23 cellular contexts compared by ENCODE assay signal in genomic region chr10:124369066-124369465, GRCh38. TPM values are rescaled to one million over a fixed set of nuclear protein-coding genes. Genes with fewer than 3 reads are reported as not detected.
A peak's percentile ranks its signal among the peaks of the same experiment; 100 is the strongest.
DNase-seq lines count a peak whose midpoint lies in the region; TF ChIP-seq lines count a peak whose summit lies in the region.
"Had no signal": no experiment of that assay in that cellular context is flagged by ENCODE, and none has a peak within 500 bp of the region (broad histone marks: within the 10 kb centered on the region; RNA-seq: fewer than 3 reads in every experiment).

No MANE protein-coding gene starts in this region.

- H3K36me3 Mint-ChIP-seq in CD14-positive monocyte: peaks cover 0 to 7% of the 10 kb centered on the region in 2 donors
- H3K36me3 Mint-ChIP-seq: CD4-positive, alpha-beta memory T cell; CD4-positive, CD25-positive, alpha-beta regulatory T cell; CD8-positive, alpha-beta memory T cell had no signal

- peaks cover 15% of the 10 kb centered on the region for H3K9me3 ChIP-seq in BLaER1
- no peaks in the 10 kb centered on the region for H3K9me3 ChIP-seq in osteoblast (ENCODE audit: low read depth, low read length)
- H3K9me3 ChIP-seq: A549 had no signal

- TF ChIP-seq CTCF in CD14-positive monocyte (IDR thresholded peaks at IDR 0.05): no peak
- no peak for TF ChIP-seq CTCF in osteoblast (IDR thresholded peaks at IDR 0.05; ENCODE audit: extremely low read depth, low read depth, low read length)

- no peaks in the 10 kb centered on the region for H3K79me2 ChIP-seq in osteoblast (ENCODE audit: insufficient read depth, low read length)

- H3K9me3 Mint-ChIP-seq in CD14-positive monocyte: peaks cover 2 to 10% (median 6%) of the 10 kb centered on the region in 7 donors
- H3K9me3 Mint-ChIP-seq: CD8-positive, alpha-beta memory T cell had no signal

- H3K27me3 Mint-ChIP-seq in CD14-positive monocyte (ENCODE audit: low read depth in 3 of 3): peaks cover 17 to 24% (median 21%) of the 10 kb centered on the region in 3 donors

- H3K36me3 ChIP-seq in BLaER1 (no peaks in the 10 kb centered on the region), osteoblast (ENCODE audit: insufficient read depth, low read length) (no peaks in the 10 kb centered on the region)

- H3K4me3 ChIP-seq in BLaER1: no peak overlapping the region
- H3K4me3 ChIP-seq in osteoblast (ENCODE audit: insufficient read depth, low read length): no peak overlapping the region
- H3K4me3 ChIP-seq: A549, GM12878 had no signal

- DNase-seq in CD14-positive monocyte (ENCODE audit: low spot score): peak; percentile 25
- peak; percentile 71 for DNase-seq in osteoblast (ENCODE audit: insufficient read length, low spot score, missing footprints)
- no peak for DNase-seq in H4 (ENCODE audit: low spot score)
- DNase-seq in NCI-H524 (lab: John Stamatoyannopoulos, UW): no peak
- no peak for DNase-seq in NCI-H345 (lab: John Stamatoyannopoulos, UW)
- DNase-seq: AML-193; CD4-positive, alpha-beta memory T cell; CD4-positive, CD25-positive, alpha-beta regulatory T cell; COR-L47; DMS 273 treated with DMSO at 0.1 percent for 48 hours; DMS153; DMS53; DMS79; DND-41; EL; GDM1 had no signal

- no peaks in the 10 kb centered on the region for H4K20me1 ChIP-seq in BLaER1
- H4K20me1 ChIP-seq in osteoblast (ENCODE audit: insufficient read depth, low read length): no peaks in the 10 kb centered on the region

- H3K4me2 ChIP-seq in BLaER1 (peak overlapping the region; percentile 96), osteoblast (ENCODE audit: insufficient read depth, low read length) (no peak overlapping the region)
- H3K4me2 ChIP-seq: A549 had no signal

- H3K4me1 ChIP-seq in BLaER1: peaks cover 86% of the 10 kb centered on the region
- H3K4me1 ChIP-seq in osteoblast (ENCODE audit: insufficient read depth, low read length): no peaks in the 10 kb centered on the region
- H3K4me1 ChIP-seq: A549 had no signal

- H3K4me1 Mint-ChIP-seq in CD14-positive monocyte: peaks cover 24% of the 10 kb centered on the region
- H3K4me1 Mint-ChIP-seq: CD4-positive, alpha-beta memory T cell; CD4-positive, CD25-positive, alpha-beta regulatory T cell; CD8-positive, alpha-beta memory T cell had no signal

- no peak overlapping the region for H3K4me3 Mint-ChIP-seq in CD14-positive monocyte
- H3K4me3 Mint-ChIP-seq: B cell; CD4-positive, alpha-beta memory T cell; CD4-positive, CD25-positive, alpha-beta regulatory T cell; CD8-positive, alpha-beta memory T cell had no signal

- intact Hi-C loops in CD14-positive monocyte (cut with micrococcal nuclease): no loop called here

- no peak overlapping the region for H3K9ac ChIP-seq in BLaER1

- H3K27me3 ChIP-seq in BLaER1 (no peaks in the 10 kb centered on the region), osteoblast (ENCODE audit: insufficient read depth, low read length) (peaks cover 42% of the 10 kb centered on the region)

- H3K27ac Mint-ChIP-seq in CD14-positive monocyte: no peak overlapping the region
- H3K27ac Mint-ChIP-seq: B cell; CD4-positive, alpha-beta memory T cell; CD4-positive, CD25-positive, alpha-beta regulatory T cell; CD8-positive, alpha-beta memory T cell had no signal

- H2AFZ ChIP-seq in osteoblast (ENCODE audit: low read length): no peak overlapping the region

- H3K27ac ChIP-seq in BLaER1: peak overlapping the region; percentile 90; the same call in 1 of the 2 replicates
- H3K27ac ChIP-seq in osteoblast (ENCODE audit: low read depth, low read length): no peak overlapping the region
- H3K27ac ChIP-seq: 22Rv1, A549, C4-2B had no signal

RNA-seq across cellular contexts. Expression of gene OAT, which starts 49.7 kb away (rescaled TPM):
- 10 to 100 TPM; 87.3 to 89.6 TPM for polyA plus RNA-seq in CD14-positive monocyte
- total RNA-seq in osteoblast: 202 and 227 TPM in 2 replicates
- total RNA-seq in H4 (2014; rRNA removed; shearing (Covaris generic)): 198 and 200 TPM in 2 replicates

Comparison
In these comparisons a context has a peak if more than half of its experiments do, and no peak if none do; other contexts are left out.
1. DNase-seq: peak in CD14-positive monocyte (single experiment) and osteoblast (single experiment); none in H4 (single experiment), NCI-H524 (0 of 2) and NCI-H345 (single experiment).